ENCODE assay signal across 16 cellular contexts in genomic region chr22:30733081-30733680, GRCh38. TPM values are rescaled to one million over a fixed set of nuclear protein-coding genes. Genes with fewer than 3 reads are reported as not detected.
DNase-seq lines count a peak whose midpoint lies in the region; TF ChIP-seq lines count a peak whose summit lies in the region.
"Had no signal": no experiment of that assay in that cellular context is flagged by ENCODE, and none has a peak within 500 bp of the region (broad histone marks: within the 10 kb centered on the region; RNA-seq: fewer than 3 reads in every experiment).

No MANE protein-coding gene starts in this region.

- peaks cover 32% of the 10 kb centered on the region for H3K4me1 Mint-ChIP-seq in endothelial cell (ENCODE audit: unreplicated experiment)

- DNase-seq in activated effector memory CD4-positive, alpha-beta T cell treated with anti-CD3 and anti-CD28 coated beads, Interleukin-2, amount 50 U/mL, for 16 hours, result peak; percentile 43
- no peak for DNase-seq in activated effector memory CD4-positive, alpha-beta T cell treated with Interleukin-2 at 50 U/mL for 16 hours
- DNase-seq in RPMI7951 (ENCODE audit: low read depth), result peak; percentile 53
- no peak for DNase-seq in endothelial cell (ENCODE audit: low spot score)
- DNase-seq in stromal cell of bone marrow (ENCODE audit: low read depth), result peak; percentile 10
- DNase-seq in DMS 273 treated with DMSO at 0.1 percent for 48 hours (lab: John Stamatoyannopoulos, UW), result no peak
- DNase-seq in activated CD8-positive, alpha-beta memory T cell treated with anti-CD3 and anti-CD28 coated beads, Interleukin-2, amount 50 U/mL, for 48 hours, result no peak
- DNase-seq in NCI-H2107 (lab: John Stamatoyannopoulos, UW), result no peak
- DNase-seq: activated CD4-positive, alpha-beta T cell treated with anti-CD3 and anti-CD28 coated beads, Interleukin-2, amount 50 U/mL, for 4 hours; foreskin melanocyte; NCI-H1930; stimulated activated naive CD4-positive, alpha-beta T cell treated with Interleukin-2 at 50 U/mL for 16 hours; T-helper 2 cell had no signal

- no peak for TF ChIP-seq CTCF in endothelial cell (IDR thresholded peaks at IDR 0.05; ENCODE audit: unreplicated experiment)

- H3K4me3 Mint-ChIP-seq in endothelial cell (ENCODE audit: unreplicated experiment), result peak overlapping the region; percentile 65
- H3K4me3 Mint-ChIP-seq: dendritic cell treated with granulocyte-macrophage colony-stimulating factor and Interleukin-4, amounts not matched to agents 40 ng/mL and 50 ng/mL, for 4 days; GM23338; memory B cell had no signal

- peaks cover 1% of the 10 kb centered on the region for H3K27me3 Mint-ChIP-seq in endothelial cell (ENCODE audit: unreplicated experiment)

- peak overlapping the region; percentile 86 for H3K27ac Mint-ChIP-seq in endothelial cell (ENCODE audit: unreplicated experiment)
- H3K27ac Mint-ChIP-seq: dendritic cell treated with granulocyte-macrophage colony-stimulating factor and Interleukin-4, amounts not matched to agents 40 ng/mL and 50 ng/mL, for 4 days; GM23338; memory B cell had no signal

- H3K36me3 Mint-ChIP-seq in endothelial cell (ENCODE audit: low read depth, unreplicated experiment), result no peaks in the 10 kb centered on the region

- H3K9me3 Mint-ChIP-seq in endothelial cell (ENCODE audit: unreplicated experiment), result no peaks in the 10 kb centered on the region
- H3K9me3 Mint-ChIP-seq: dendritic cell treated with granulocyte-macrophage colony-stimulating factor and Interleukin-4, amounts not matched to agents 40 ng/mL and 50 ng/mL, for 4 days; GM23338 had no signal

RNA-seq across cellular contexts. Expression of gene OSBP2, which starts 38.5 kb away (rescaled TPM):
- total RNA-seq in RPMI7951 (2014; rRNA removed; shearing (Covaris generic)), result 4.3 and 5.9 TPM in 2 replicates
- 3.0 TPM for total RNA-seq in endothelial cell (ENCODE audit: unreplicated experiment)

Comparison
In these comparisons a context has a peak if more than half of its experiments do, and no peak if none do; other contexts are left out.
1. DNase-seq: peak in activated effector memory CD4-positive, alpha-beta T cell treated with anti-CD3 and anti-CD28 coated beads, Interleukin-2, amount 50 U/mL, for 16 hours (single experiment), RPMI7951 (single experiment) and stromal cell of bone marrow (single experiment); none in activated effector memory CD4-positive, alpha-beta T cell treated with Interleukin-2 at 50 U/mL for 16 hours (single experiment), endothelial cell (single experiment), DMS 273 treated with DMSO at 0.1 percent for 48 hours (single experiment), activated CD8-positive, alpha-beta memory T cell treated with anti-CD3 and anti-CD28 coated beads, Interleukin-2, amount 50 U/mL, for 48 hours (single experiment) and NCI-H2107 (single experiment).